11 cellular contexts compared by ENCODE assay signal in the genomic region with DNA sequence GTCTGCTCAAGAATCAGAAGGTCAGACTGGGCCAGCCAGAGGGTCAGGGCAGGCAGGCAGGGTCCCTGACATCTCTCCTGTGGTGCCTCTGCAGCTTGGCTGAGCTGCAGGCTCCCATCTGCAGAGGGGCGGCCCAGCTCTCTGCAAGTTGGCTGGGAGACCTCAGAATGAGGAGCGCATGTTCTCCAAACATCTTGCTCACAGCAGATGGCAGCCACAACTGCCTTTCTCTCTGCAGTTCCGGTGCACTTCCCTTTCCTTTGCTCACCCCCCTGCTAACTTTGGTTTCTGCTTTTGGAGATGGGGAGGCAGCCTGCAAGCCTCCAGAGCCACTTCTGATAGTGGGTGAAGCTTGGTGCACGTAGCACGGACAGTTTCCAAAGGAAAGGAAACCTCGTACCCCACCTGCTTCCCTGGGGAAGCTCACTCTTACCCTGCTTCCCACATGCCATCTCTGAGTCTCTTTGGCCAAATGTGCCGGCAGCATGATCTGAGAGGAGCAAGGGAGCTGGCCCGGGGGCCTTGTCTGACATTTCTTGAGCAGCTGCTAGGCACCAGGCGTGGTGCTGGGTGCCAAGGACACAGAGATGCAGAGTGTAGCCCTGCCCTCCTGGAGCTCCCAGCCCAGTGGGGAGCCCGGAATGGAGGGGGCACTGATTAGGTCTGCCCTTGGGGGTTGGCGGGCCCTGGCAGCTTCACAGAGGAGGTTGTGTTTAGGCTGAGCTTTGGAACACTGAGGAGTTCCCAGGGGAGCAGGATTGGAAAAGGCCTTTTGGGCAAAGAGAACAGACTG. TPM values are rescaled to one million over a fixed set of nuclear protein-coding genes. Genes with fewer than 3 reads are reported as not detected.
DNase-seq lines count a peak whose midpoint lies in the region; ATAC-seq, FAIRE-seq and TF ChIP-seq lines count a peak whose summit lies in the region.
"Had no signal": no experiment of that assay in that cellular context is flagged by ENCODE, and none has a peak within 500 bp of the region (broad histone marks: within the 10 kb centered on the region; RNA-seq: fewer than 3 reads in every experiment).

No MANE protein-coding gene starts in this region.

- FAIRE-seq in A549 (lab: Jason Lieb, UNC) = no peak
- FAIRE-seq: HepG2 had no signal

- H3K4me3 ChIP-seq in A549 = no peak overlapping the region
- peak overlapping the region; percentile 40 for H3K4me3 ChIP-seq in SK-N-MC
- H3K4me3 ChIP-seq: left lung had no signal

- no peak for TF ChIP-seq EP300 in A549 (IDR thresholded peaks at IDR 0.05)

- no peak for TF ChIP-seq CTCF in A549 (IDR thresholded peaks at IDR 0.05)

- H3K27ac ChIP-seq in A549 (peak overlapping the region; percentile 75 to 88), SK-N-MC (peak overlapping the region; percentile 88)

- no peak for TF ChIP-seq POLR2A in A549 (IDR thresholded peaks at IDR 0.05; ENCODE audit: low read length)

- no peak for TF ChIP-seq RAD21 in A549 (conservative IDR thresholded peaks at IDR 0.05 in 1 of 2, IDR thresholded peaks at IDR 0.05 in 1 of 2)

- no peak for ATAC-seq in A549
- no peak for ATAC-seq in HG03378 (IDR thresholded peaks at IDR 0.05; ENCODE audit: unreplicated experiment)
- ATAC-seq: HepG2, left lung had no signal

- no peaks in the 10 kb centered on the region for H3K9me3 ChIP-seq in A549
- H3K9me3 ChIP-seq in SK-N-MC (ENCODE audit: low read depth, low read length) = no peaks in the 10 kb centered on the region
- H3K9me3 ChIP-seq: left lung had no signal

- peaks cover 85% of the 10 kb centered on the region for H3K4me1 ChIP-seq in A549

- H3K9ac ChIP-seq in SK-N-MC (ENCODE audit: insufficient read length) = no peak overlapping the region

- H3K36me3 Mint-ChIP-seq in immature natural killer cell = no peaks in the 10 kb centered on the region

- POLR2A ChIA-PET in A549 (lab: Yijun Ruan, JAX) = no interaction called here

- CTCF ChIA-PET in A549 (lab: Yijun Ruan, JAX) = interaction anchor here (1.0 to 3.5 kb wide), 6 partner anchors 11 to 49 kb away, joined by 3 to 18 read pairs (median 4); no protein-coding TSS in a partner anchor

- DNase-seq in A549 (ENCODE audit: low read depth in 1 of 2, low spot score in 1 of 2) (no peak), GF-D8 (lab: John Stamatoyannopoulos, UW) (peak; percentile 64), SK-N-MC (ENCODE audit: low read depth, low spot score) (no peak), immature natural killer cell (no peak), H4 (ENCODE audit: low spot score) (no peak), activated gamma-delta T cell treated with Interleukin-2 at 50 U/mL for 16 hours (no peak)
- DNase-seq in activated CD4-positive, alpha-beta T cell treated with anti-CD3 and anti-CD28 coated beads for 4 hours = no peak
- DNase-seq: left lung, SW 1271 had no signal

- H3K27ac Mint-ChIP-seq in immature natural killer cell = peak overlapping the region in 5 of 6 donors; percentile 29 to 92 (median 62)

- WGBS in A549 (ENCODE audit: missing lambda C conversion rate) = 85% methylated on average over 9 of the region's 11 CpGs

- H3K36me3 ChIP-seq in SK-N-MC (ENCODE audit: insufficient read depth, low read length) = no peaks in the 10 kb centered on the region
- H3K36me3 ChIP-seq: left lung had no signal

- no peaks in the 10 kb centered on the region for H3K9me3 Mint-ChIP-seq in immature natural killer cell

- peaks cover under 1 to 11% (median 1%) of the 10 kb centered on the region in 3 donors for H3K27me3 Mint-ChIP-seq in immature natural killer cell (ENCODE audit: low read depth in 3 of 3)

- H3K4me2 ChIP-seq in A549 = peak overlapping the region; percentile 69

- H3K4me3 Mint-ChIP-seq in immature natural killer cell = peak overlapping the region in 1 of 5 donors; percentile 33

- H3K4me1 Mint-ChIP-seq in immature natural killer cell = peaks cover 34 to 40% of the 10 kb centered on the region in 2 donors

TF ChIP-seq in A549, 52 proteins besides CTCF, POLR2A, EP300 and RAD21:
- TF ChIP-seq JUN (IDR thresholded peaks at IDR 0.05) = no peak
- TF ChIP-seq BHLHE40 (IDR thresholded peaks at IDR 0.05; ENCODE audit: low read depth, low read length) = no peak
- no peak for TF ChIP-seq HOXA7 (CRISPR knock-in tag; IDR thresholded peaks at IDR 0.05)
- TF ChIP-seq HEYL (CRISPR knock-in tag; IDR thresholded peaks at IDR 0.05) = no peak
- no peak for TF ChIP-seq MAX (IDR thresholded peaks at IDR 0.05)
- no peak for TF ChIP-seq SREBF2 (IDR thresholded peaks at IDR 0.05)
- no peak for TF ChIP-seq HES2 (IDR thresholded peaks at IDR 0.05)
- no peak for TF ChIP-seq RCOR1 (IDR thresholded peaks at IDR 0.05; ENCODE audit: low read depth, low read length)
- TF ChIP-seq HMGXB4 (CRISPR knock-in tag; IDR thresholded peaks at IDR 0.05; ENCODE audit: borderline replicate concordance) = no peak
- TF ChIP-seq FOXS1 (CRISPR knock-in tag; IDR thresholded peaks at IDR 0.05) = no peak
- no peak for TF ChIP-seq RNF2 (IDR thresholded peaks at IDR 0.05; ENCODE audit: borderline replicate concordance, low read depth)
- TF ChIP-seq NFE2L2 (conservative IDR thresholded peaks at IDR 0.05; ENCODE audit: low read length) = no peak
- no peak for TF ChIP-seq ZNF302 (CRISPR knock-in tag; IDR thresholded peaks at IDR 0.05)
- TF ChIP-seq GATA3 (IDR thresholded peaks at IDR 0.05; ENCODE audit: borderline replicate concordance) = no peak
TF ChIP-seq in A549: peak in this region for 0.

RNA-seq across cellular contexts. Expression of gene DAGLA, which starts 18.2 kb away (rescaled TPM):
- polyA plus RNA-seq in A549 (2011; rRNA removed) (0.93 and 1.2 TPM in 2 replicates), A549 (2017; fragmentation: RNase III; extraction: RNeasy Plus Mini Kit Qiagen cat#74134 plus additional on column Dnase treatment) (2.2 to 2.5 TPM (median 2.5 TPM) in 3 replicates), immature natural killer cell (not detected)
- polyA plus RNA-seq in A549 (2012; cell fraction: cytosol; rRNA removed) = 2.3 and 3.7 TPM in 2 replicates
- 6.3 and 8.7 TPM in 2 replicates for polyA plus RNA-seq in A549 (2012; cell fraction: nucleus; rRNA removed)
- polyA minus RNA-seq in A549 (2011; rRNA and poly(A)+ RNA removed) = 2.0 and 2.3 TPM in 2 replicates
- 0.68 and 0.83 TPM in 2 replicates for total RNA-seq in H4 (2014; rRNA removed; shearing (Covaris generic))

RNA-seq across cellular contexts. Expression of gene MYRF, which starts 54.1 kb away (rescaled TPM):
- polyA plus RNA-seq in A549 (2011; rRNA removed) = 14.7 and 28.4 TPM in 2 replicates
- 12.7 and 17.2 TPM in 2 replicates for polyA plus RNA-seq in A549 (2012; cell fraction: cytosol; rRNA removed)
- 56.5 and 67.6 TPM in 2 replicates for polyA plus RNA-seq in A549 (2012; cell fraction: nucleus; rRNA removed)
- polyA plus RNA-seq in A549 (2017; fragmentation: RNase III; extraction: RNeasy Plus Mini Kit Qiagen cat#74134 plus additional on column Dnase treatment) = 19.2 to 22.3 TPM (median 21.2 TPM) in 3 replicates
- 28.0 and 33.1 TPM in 2 replicates for polyA minus RNA-seq in A549 (2011; rRNA and poly(A)+ RNA removed)
- 1 to 10 TPM in 1 of 3 donors, under 1 TPM in 1, not detected in 1; 0.43 to 2.4 TPM for polyA plus RNA-seq in immature natural killer cell
- total RNA-seq in H4 (2014; rRNA removed; shearing (Covaris generic)) = 1.0 and 1.2 TPM in 2 replicates

Comparison
In these comparisons a context has a peak if more than half of its experiments do, and no peak if none do; other contexts are left out.
1. RNA of gene MYRF, which starts 54.1 kb away (polyA plus RNA-seq): 12.7 to 67.6 TPM in A549; 0.43 to 2.4 TPM in immature natural killer cell; every median in the first group is over 4 times any median in the second.